Comparison of ENCODE assay signal across 16 cellular contexts in the genomic region with DNA sequence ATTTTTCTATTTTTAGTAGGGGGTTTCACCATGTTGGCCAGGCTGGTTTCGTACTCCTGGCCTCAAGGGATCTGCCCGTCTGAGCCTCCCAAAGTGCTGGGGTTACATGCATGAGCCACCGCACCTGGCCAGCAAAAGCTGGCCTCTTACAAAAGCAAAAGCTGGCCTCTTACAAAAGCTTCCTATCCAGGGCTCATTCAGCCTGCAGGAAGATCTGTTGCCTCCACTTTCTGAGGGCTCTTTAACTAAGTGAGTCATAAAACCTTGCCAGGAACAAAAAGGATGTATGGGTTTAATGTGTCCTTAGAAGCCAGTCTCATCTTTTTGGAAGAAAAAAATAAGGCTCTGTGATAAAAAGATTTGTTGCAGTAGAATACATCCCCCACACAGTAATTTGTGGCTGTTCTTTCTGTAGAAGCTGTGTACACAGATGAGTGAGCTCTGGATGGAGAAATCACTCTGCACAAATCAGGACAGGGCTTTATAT. TPM values are rescaled to one million over a fixed set of nuclear protein-coding genes. Genes with fewer than 3 reads are reported as not detected.
DNase-seq lines count a peak whose midpoint lies in the region; ATAC-seq and TF ChIP-seq lines count a peak whose summit lies in the region.
"Had no signal": no experiment of that assay in that cellular context is flagged by ENCODE, and none has a peak within 500 bp of the region (broad histone marks: within the 10 kb centered on the region; RNA-seq: fewer than 3 reads in every experiment).

No MANE protein-coding gene starts in this region.

- ATAC-seq in SK-N-SH treated with all-trans-retinoic acid at 6 μM for 48 hours (peak; percentile 54), GM21360 (IDR thresholded peaks at IDR 0.05; ENCODE audit: unreplicated experiment) (no peak), HG02870 (IDR thresholded peaks at IDR 0.05; ENCODE audit: unreplicated experiment) (no peak)

- POLR2A ChIA-PET in HEK293T (lab: Yijun Ruan, JAX): no interaction called here

- no peak overlapping the region for H3K4me3 ChIP-seq in AG10803 (ENCODE audit: low read length)

- CTCF ChIA-PET in HEK293T (lab: Yijun Ruan, JAX): interaction anchor here (0.7 kb wide), 1 partner anchor 18 kb away, joined by 3 read pairs; no protein-coding TSS in a partner anchor

- no peak for TF ChIP-seq CTCF in AG10803 (conservative IDR thresholded peaks at IDR 0.05; ENCODE audit: low read length)

- DNase-seq in AG10803 (ENCODE audit: low read depth) (peak; percentile 44), HT1080 (ENCODE audit: low read depth) (peak; percentile 85), glomerular visceral epithelial cell (ENCODE audit: extremely low spot score) (peak; percentile 71), NCI-H446 (lab: John Stamatoyannopoulos, UW) (no peak), HEK293T (ENCODE audit: extremely low spot score) (no peak)
- DNase-seq: activated CD4-positive, alpha-beta T cell treated with anti-CD3 and anti-CD28 coated beads for 48 hours; brain microvascular endothelial cell; mesendoderm; NCI-H1930; OCI-M1 had no signal

TF ChIP-seq in SK-N-SH treated with all-trans-retinoic acid at 6 μM for 48 hours, 23 proteins besides CTCF, POLR2A, EP300 and RAD21:
- TF ChIP-seq TOX (CRISPR knock-in tag; IDR thresholded peaks at IDR 0.05; ENCODE audit: borderline replicate concordance) (no peak), ISL1 (CRISPR knock-in tag; IDR thresholded peaks at IDR 0.05) (no peak), ZNF8 (CRISPR knock-in tag; IDR thresholded peaks at IDR 0.05) (no peak), PPARA (CRISPR knock-in tag; IDR thresholded peaks at IDR 0.05; ENCODE audit: borderline replicate concordance) (no peak), TCF4 (CRISPR knock-in tag; IDR thresholded peaks at IDR 0.05; ENCODE audit: borderline replicate concordance) (no peak), ARNTL (CRISPR knock-in tag; IDR thresholded peaks at IDR 0.05; ENCODE audit: borderline replicate concordance, low read depth) (no peak), SNAI2 (CRISPR knock-in tag; IDR thresholded peaks at IDR 0.05) (no peak), OSR1 (CRISPR knock-in tag; IDR thresholded peaks at IDR 0.05) (no peak), RARB (CRISPR knock-in tag; IDR thresholded peaks at IDR 0.05) (no peak), ZC3H10 (CRISPR knock-in tag; IDR thresholded peaks at IDR 0.05) (no peak), CSDC2 (CRISPR knock-in tag; IDR thresholded peaks at IDR 0.05) (no peak)
- TF ChIP-seq, protein P1, sequence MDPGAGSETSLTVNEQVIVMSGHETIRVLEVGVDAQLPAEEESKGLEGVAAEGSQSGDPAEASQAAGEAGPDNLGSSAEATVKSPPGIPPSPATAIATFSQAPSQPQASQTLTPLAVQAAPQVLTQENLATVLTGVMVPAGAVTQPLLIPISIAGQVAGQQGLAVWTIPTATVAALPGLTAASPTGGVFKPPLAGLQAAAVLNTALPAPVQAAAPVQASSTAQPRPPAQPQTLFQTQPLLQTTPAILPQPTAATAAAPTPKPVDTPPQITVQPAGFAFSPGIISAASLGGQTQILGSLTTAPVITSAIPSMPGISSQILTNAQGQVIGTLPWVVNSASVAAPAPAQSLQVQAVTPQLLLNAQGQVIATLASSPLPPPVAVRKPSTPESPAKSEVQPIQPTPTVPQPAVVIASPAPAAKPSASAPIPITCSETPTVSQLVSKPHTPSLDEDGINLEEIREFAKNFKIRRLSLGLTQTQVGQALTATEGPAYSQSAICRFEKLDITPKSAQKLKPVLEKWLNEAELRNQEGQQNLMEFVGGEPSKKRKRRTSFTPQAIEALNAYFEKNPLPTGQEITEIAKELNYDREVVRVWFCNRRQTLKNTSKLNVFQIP (CRISPR knock-in tag; IDR thresholded peaks at IDR 0.05; ENCODE audit: borderline replicate concordance, low read depth): no peak

TF ChIP-seq in HEK293T, 16 proteins besides CTCF, POLR2A, EP300 and RAD21:
- no peak for TF ChIP-seq NFRKB (IDR thresholded peaks at IDR 0.05)
- TF ChIP-seq ARNT (IDR thresholded peaks at IDR 0.05): no peak
- TF ChIP-seq ZNF384 (IDR thresholded peaks at IDR 0.05): no peak
- no peak for TF ChIP-seq ELF4 (IDR thresholded peaks at IDR 0.05)
- TF ChIP-seq, protein P2, sequence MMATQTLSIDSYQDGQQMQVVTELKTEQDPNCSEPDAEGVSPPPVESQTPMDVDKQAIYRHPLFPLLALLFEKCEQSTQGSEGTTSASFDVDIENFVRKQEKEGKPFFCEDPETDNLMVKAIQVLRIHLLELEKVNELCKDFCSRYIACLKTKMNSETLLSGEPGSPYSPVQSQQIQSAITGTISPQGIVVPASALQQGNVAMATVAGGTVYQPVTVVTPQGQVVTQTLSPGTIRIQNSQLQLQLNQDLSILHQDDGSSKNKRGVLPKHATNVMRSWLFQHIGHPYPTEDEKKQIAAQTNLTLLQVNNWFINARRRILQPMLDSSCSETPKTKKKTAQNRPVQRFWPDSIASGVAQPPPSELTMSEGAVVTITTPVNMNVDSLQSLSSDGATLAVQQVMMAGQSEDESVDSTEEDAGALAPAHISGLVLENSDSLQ (IDR thresholded peaks at IDR 0.05): no peak
- TF ChIP-seq FOXM1 (IDR thresholded peaks at IDR 0.05; ENCODE audit: borderline replicate concordance): no peak
- no peak for TF ChIP-seq TARDBP (IDR thresholded peaks at IDR 0.05)
- TF ChIP-seq CTBP1 (IDR thresholded peaks at IDR 0.05; ENCODE audit: borderline replicate concordance): no peak
- no peak for TF ChIP-seq SP1 (IDR thresholded peaks at IDR 0.05)
- no peak for TF ChIP-seq SUZ12 (IDR thresholded peaks at IDR 0.05)
- TF ChIP-seq BHLHE40 (IDR thresholded peaks at IDR 0.05; ENCODE audit: borderline replicate concordance): no peak
- no peak for TF ChIP-seq FOXA1 (IDR thresholded peaks at IDR 0.05)
- no peak for TF ChIP-seq FOXK2 (IDR thresholded peaks at IDR 0.05)
- TF ChIP-seq L3MBTL2 (conservative IDR thresholded peaks at IDR 0.05): no peak
- no peak for TF ChIP-seq LEF1 (IDR thresholded peaks at IDR 0.05; ENCODE audit: borderline replicate concordance)
- no peak for TF ChIP-seq HDGF (IDR thresholded peaks at IDR 0.05; ENCODE audit: borderline replicate concordance)

RNA-seq across cellular contexts. Expression of a gene that starts 15.0 kb away (rescaled TPM):
- 5.3 and 9.1 TPM in 2 replicates for total RNA-seq in HT1080 (2014; rRNA removed; shearing (Covaris generic))
- polyA plus RNA-seq in HT1080 (2015; cell fraction: cytosol; rRNA removed): 21.9 and 22.1 TPM in 2 replicates
- 19.4 and 21.2 TPM in 2 replicates for polyA plus RNA-seq in HT1080 (2015; cell fraction: nucleus; rRNA removed)
- total RNA-seq: activated T-helper 2 cell treated with anti-CD3 and anti-CD28 coated beads, Interferon-gamma antibody, Interleukin-2, Interleukin-4, amounts not matched to agents 10 μg/mL and 5 μg/mL and 100 μg/mL, durations not matched to agents 14 hours and 24 hours and 36 hours; omental fat pad; T-helper 1 cell treated with Interleukin-12 subunit alpha and Interleukin-12 subunit beta and Interleukin-4 antibody, amounts not matched to agents 30 ng/mL and 1 ng/mL, for 36 hours had no signal

RNA-seq across cellular contexts. Expression of a gene that starts 33.6 kb away (rescaled TPM):
- 22.2 and 30.3 TPM in 2 replicates for total RNA-seq in HT1080 (2014; rRNA removed; shearing (Covaris generic))
- 13.6 and 18.0 TPM in 2 replicates for polyA plus RNA-seq in HT1080 (2015; cell fraction: cytosol; rRNA removed)
- 34.5 and 34.6 TPM in 2 replicates for polyA plus RNA-seq in HT1080 (2015; cell fraction: nucleus; rRNA removed)

Comparison
In these comparisons a context has a peak if more than half of its experiments do, and no peak if none do; other contexts are left out.
1. DNase-seq: peak in AG10803 (single experiment), HT1080 (single experiment) and glomerular visceral epithelial cell (single experiment); none in NCI-H446 (0 of 2) and HEK293T (single experiment).